19 cellular contexts compared by ENCODE assay signal in genomic region chr10:84590794-84591193, GRCh38.
DNase-seq lines count a peak whose midpoint lies in the region; ATAC-seq, FAIRE-seq and TF ChIP-seq lines count a peak whose summit lies in the region.
"Had no signal": no experiment of that assay in that cellular context is flagged by ENCODE, and none has a peak within 500 bp of the region (broad histone marks: within the 10 kb centered on the region; RNA-seq: fewer than 3 reads in every experiment).

No MANE protein-coding gene starts in this region.

- H3K36me3 ChIP-seq in transverse colon: no peaks in the 10 kb centered on the region
- H3K36me3 ChIP-seq: brain microvascular endothelial cell, gastrocnemius medialis, WERI-Rb-1 had no signal

- DNase-seq in NCI-H748 (lab: John Stamatoyannopoulos, UW; ENCODE audit: unreplicated experiment) (peak; percentile 16), NCI-H748 treated with DMSO at 0.1 percent for 48 hours (lab: John Stamatoyannopoulos, UW) (no peak), NCI-H345 treated with DMSO at 0.1 percent for 48 hours (lab: John Stamatoyannopoulos, UW; ENCODE audit: unreplicated experiment) (peak; percentile 12), transverse colon (peak; percentile 36), T-cell (no peak), HCEC 1CT (no peak)
- DNase-seq: activated CD8-positive, alpha-beta T cell treated with anti-CD3 and anti-CD28 coated beads, Interleukin-2, amount 10 ng/mL, durations not matched to agents 7 days and 5 days; activated naive CD8-positive, alpha-beta T cell treated with anti-CD3 and anti-CD28 coated beads, Interleukin-2, amount 10 ng/mL, durations not matched to agents 7 days and 5 days; brain microvascular endothelial cell; dermis blood vessel endothelial cell; gastrocnemius medialis; H9; retina; WERI-Rb-1 had no signal

- intact Hi-C loops in transverse colon (cut with DNase I; ENCODE audit: low total_unique reads): no loop called here

- H3K4me3 ChIP-seq in transverse colon: no peak overlapping the region
- H3K4me3 ChIP-seq: gastrocnemius medialis had no signal

- no peak for TF ChIP-seq CTCF in transverse colon (IDR thresholded peaks at IDR 0.05)

- CTCF ChIA-PET in T-cell (lab: Charles Lee): no interaction called here

- no peak for ATAC-seq in HG03196 (IDR thresholded peaks at IDR 0.05; ENCODE audit: unreplicated experiment)
- ATAC-seq in T-cell (replicated peaks in 1 of 4): no peak
- ATAC-seq: activated CD8-positive, alpha-beta T cell treated with anti-CD3 and anti-CD28 coated beads, Interleukin-2, amount 10 ng/mL, durations not matched to agents 7 days and 5 days; gastrocnemius medialis had no signal

- no peaks in the 10 kb centered on the region for H3K9me3 Mint-ChIP-seq in T-cell
- H3K9me3 Mint-ChIP-seq: activated naive CD8-positive, alpha-beta T cell treated with anti-CD3 and anti-CD28 coated beads, Interleukin-2, amount 10 ng/mL, durations not matched to agents 7 days and 5 days; natural killer cell treated with Interleukin-12 subunit alpha and Interleukin-12 subunit beta and Interleukin-15 and Interleukin-18, amount 100 ng/mL, for 72 hours; stimulated activated naive CD8-positive, alpha-beta T cell treated with anti-CD3 and anti-CD28 coated beads, Interleukin-15, Interleukin-2, amounts not matched to agents 100 ng/mL and 50 ng/mL, for 24 hours had no signal

- TF ChIP-seq POLR2A in transverse colon (IDR thresholded peaks at IDR 0.05): no peak

- H3K9me3 ChIP-seq in transverse colon: no peaks in the 10 kb centered on the region
- H3K9me3 ChIP-seq: gastrocnemius medialis had no signal

- POLR2A ChIA-PET in T-cell (lab: Charles Lee): no interaction called here

- no peak overlapping the region for H3K27ac ChIP-seq in transverse colon
- H3K27ac ChIP-seq: brain microvascular endothelial cell, C4-2B, gastrocnemius medialis, WERI-Rb-1 had no signal

- peaks cover 17 to 39% of the 10 kb centered on the region in 2 donors for H3K27me3 Mint-ChIP-seq in T-cell
- H3K27me3 Mint-ChIP-seq: stimulated activated naive CD8-positive, alpha-beta T cell treated with anti-CD3 and anti-CD28 coated beads, Interleukin-15, Interleukin-2, amounts not matched to agents 100 ng/mL and 50 ng/mL, for 24 hours had no signal

- 75 to 100% methylated on average over 1 to 7 of the region's 7 CpGs for WGBS in transverse colon (ENCODE audit: low coverage in 1 of 2), 2 donors

- H3K27ac Mint-ChIP-seq in T-cell: no peak overlapping the region
- H3K27ac Mint-ChIP-seq: activated CD8-positive, alpha-beta T cell treated with anti-CD3 and anti-CD28 coated beads, Interleukin-2, amount 10 ng/mL, durations not matched to agents 7 days and 5 days; activated naive CD8-positive, alpha-beta T cell treated with anti-CD3 and anti-CD28 coated beads, Interleukin-2, amount 10 ng/mL, durations not matched to agents 7 days and 5 days; H9; natural killer cell treated with Interleukin-12 subunit alpha and Interleukin-12 subunit beta and Interleukin-15 and Interleukin-18, amount 100 ng/mL, for 72 hours; stimulated activated naive CD8-positive, alpha-beta T cell treated with anti-CD3 and anti-CD28 coated beads, Interleukin-15, Interleukin-2, amounts not matched to agents 100 ng/mL and 50 ng/mL, for 24 hours had no signal

- in situ Hi-C loops in transverse colon (cut with MboI; ENCODE audit: low pct_ligation_motif_present in 1 of 4, low pct_unique_long_range_greater_than_20kb in 1 of 4, low sequenced_read_pairs in 3 of 4): no loop called here

- no peaks in the 10 kb centered on the region for H3K36me3 Mint-ChIP-seq in T-cell
- H3K36me3 Mint-ChIP-seq: activated naive CD8-positive, alpha-beta T cell treated with anti-CD3 and anti-CD28 coated beads, Interleukin-2, amount 10 ng/mL, durations not matched to agents 7 days and 5 days; natural killer cell treated with Interleukin-12 subunit alpha and Interleukin-12 subunit beta and Interleukin-15 and Interleukin-18, amount 100 ng/mL, for 72 hours had no signal

- peak; percentile 45 for TF ChIP-seq EP300 in transverse colon (IDR thresholded peaks at IDR 0.05; ENCODE audit: low read depth)

- peak; percentile 62 for FAIRE-seq in islet of Langerhans (lab: Jason Lieb, UNC)

- no peaks in the 10 kb centered on the region for H3K27me3 ChIP-seq in transverse colon
- H3K27me3 ChIP-seq: brain microvascular endothelial cell, gastrocnemius medialis had no signal

- no peaks in the 10 kb centered on the region for H3K4me1 ChIP-seq in transverse colon
- H3K4me1 ChIP-seq: gastrocnemius medialis had no signal

- H3K4me3 Mint-ChIP-seq in T-cell: no peak overlapping the region
- H3K4me3 Mint-ChIP-seq: activated CD8-positive, alpha-beta T cell treated with anti-CD3 and anti-CD28 coated beads, Interleukin-2, amount 10 ng/mL, durations not matched to agents 7 days and 5 days; activated naive CD8-positive, alpha-beta T cell treated with anti-CD3 and anti-CD28 coated beads, Interleukin-2, amount 10 ng/mL, durations not matched to agents 7 days and 5 days; H9; natural killer cell treated with Interleukin-12 subunit alpha and Interleukin-12 subunit beta and Interleukin-15 and Interleukin-18, amount 100 ng/mL, for 72 hours; stimulated activated naive CD8-positive, alpha-beta T cell treated with anti-CD3 and anti-CD28 coated beads, Interleukin-15, Interleukin-2, amounts not matched to agents 100 ng/mL and 50 ng/mL, for 24 hours had no signal

- H3K4me1 Mint-ChIP-seq in T-cell: no peaks in the 10 kb centered on the region
- H3K4me1 Mint-ChIP-seq: activated naive CD8-positive, alpha-beta T cell treated with anti-CD3 and anti-CD28 coated beads, Interleukin-2, amount 10 ng/mL, durations not matched to agents 7 days and 5 days had no signal

Comparison
In these comparisons a context has a peak if more than half of its experiments do, and no peak if none do; other contexts are left out.
1. DNase-seq: peak in NCI-H748 (single experiment), NCI-H345 treated with DMSO at 0.1 percent for 48 hours (single experiment) and transverse colon (single experiment); none in NCI-H748 treated with DMSO at 0.1 percent for 48 hours (single experiment), T-cell (0 of 34) and HCEC 1CT (single experiment).